Comparison of ENCODE assay signal across 8 cellular contexts in the genomic region with DNA sequence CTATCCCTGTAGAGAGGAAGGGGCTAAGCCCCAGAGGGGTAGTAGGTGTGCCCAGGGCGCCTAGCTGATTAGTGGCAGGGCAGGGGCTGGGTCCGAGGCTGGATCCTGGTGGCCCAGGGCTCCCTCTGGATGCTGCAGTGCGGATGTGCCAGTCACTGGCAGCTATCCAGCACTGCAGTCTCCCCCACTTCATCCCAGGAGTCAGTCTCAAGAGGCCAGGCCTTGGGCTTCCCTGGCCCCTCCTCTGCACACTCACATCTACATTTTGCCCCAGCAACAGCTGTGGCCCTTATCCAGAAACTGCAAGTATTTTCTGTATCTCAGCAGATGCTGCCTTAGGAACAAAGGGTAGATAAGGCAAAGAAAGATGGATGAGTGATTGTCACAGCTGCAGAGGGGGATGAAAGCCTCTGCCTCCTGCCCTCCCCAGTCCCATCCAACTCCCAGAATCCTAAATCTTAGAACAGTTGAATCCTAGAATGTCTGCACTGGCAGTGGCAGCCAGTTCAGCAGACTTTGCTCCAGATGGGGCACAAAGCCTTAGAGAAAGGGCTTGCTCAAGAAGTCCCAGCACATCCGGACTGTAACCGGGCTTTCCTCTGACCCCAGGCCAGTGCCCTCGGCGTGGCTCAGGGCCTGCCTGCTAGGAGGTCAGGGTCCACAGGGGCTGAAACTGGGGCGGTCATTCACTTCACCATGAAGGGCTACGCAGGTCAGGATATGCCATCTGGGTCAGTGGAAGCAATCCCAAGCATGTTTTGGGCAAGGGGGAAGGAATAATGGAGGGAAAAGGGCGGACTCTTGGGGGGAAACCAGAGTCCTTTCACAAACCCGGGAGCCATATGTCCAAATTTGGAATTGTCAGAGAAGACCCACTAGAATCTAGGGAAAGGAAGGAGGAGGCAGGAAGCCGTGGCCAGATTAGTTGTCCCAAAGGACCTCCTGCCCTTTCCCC. TPM values are rescaled to one million over a fixed set of nuclear protein-coding genes. Genes with fewer than 3 reads are reported as not detected.
A peak's percentile ranks its signal among the peaks of the same experiment; 100 is the strongest.
DNase-seq lines count a peak whose midpoint lies in the region; ATAC-seq, FAIRE-seq and TF ChIP-seq lines count a peak whose summit lies in the region.

No MANE protein-coding gene starts in this region.

- peaks cover 11% of the 10 kb centered on the region for H3K27me3 Mint-ChIP-seq in type B pancreatic cell

- ATAC-seq in lower lobe of right lung (no peak), HG03135 (IDR thresholded peaks at IDR 0.05; ENCODE audit: unreplicated experiment) (no peak)

- H3K9me3 ChIP-seq in HEK293 (ENCODE audit: control insufficient read depth, insufficient read depth, low read depth, low read length) = no peaks in the 10 kb centered on the region
- H3K9me3 ChIP-seq in NT2/D1 (ENCODE audit: insufficient read depth, low read length) = no peaks in the 10 kb centered on the region
- no peaks in the 10 kb centered on the region for H3K9me3 ChIP-seq in lower lobe of right lung

- peak; percentile 54 for FAIRE-seq in GM12891 (lab: Jason Lieb, UNC)

- peak overlapping the region; percentile 90 for H3K4me3 Mint-ChIP-seq in type B pancreatic cell

- peaks cover 37% of the 10 kb centered on the region for H3K4me1 Mint-ChIP-seq in type B pancreatic cell (ENCODE audit: unreplicated experiment)

- TF ChIP-seq POLR2A in GM12891 (IDR thresholded peaks at IDR 0.05; ENCODE audit: low read depth, low read length) = no peak

- H3K4me1 ChIP-seq in HEK293 (ENCODE audit: control insufficient read depth, insufficient read depth, low read length) (peaks cover 22% of the 10 kb centered on the region), NT2/D1 (ENCODE audit: insufficient read depth, insufficient read length) (peaks cover 14% of the 10 kb centered on the region), lower lobe of right lung (peaks cover 56% of the 10 kb centered on the region)

- intact Hi-C loops in lower lobe of right lung (cut with DNase I) = loop anchor here (5.0 kb wide), 1 partner anchor 34 kb away; no protein-coding TSS in a partner anchor

- CTCF ChIA-PET in HEK293 (lab: Yijun Ruan, JAX) = interaction anchor here (0.9 to 1.0 kb wide), 2 partner anchors 9 to 107 kb away, joined by 3 to 4 read pairs; no protein-coding TSS in a partner anchor

- no peaks in the 10 kb centered on the region for H3K27me3 ChIP-seq in NT2/D1 (ENCODE audit: insufficient read depth, insufficient read length)
- no peaks in the 10 kb centered on the region for H3K27me3 ChIP-seq in lower lobe of right lung (ENCODE audit: low read depth)

- POLR2A ChIA-PET in HEK293 (lab: Yijun Ruan, JAX) = no interaction called here

- peak overlapping the region; percentile 82 for H3K27ac Mint-ChIP-seq in type B pancreatic cell

- no peaks in the 10 kb centered on the region for H3K36me3 Mint-ChIP-seq in type B pancreatic cell

- H3K4me3 ChIP-seq in HEK293 (ENCODE audit: low read depth, low read length) (no peak overlapping the region), NT2/D1 (ENCODE audit: insufficient read length, low read depth) (peak overlapping the region; percentile 81), lower lobe of right lung (peak overlapping the region; percentile 63)

- DNase-seq in GM12891 (ENCODE audit: insufficient read length, low spot score) (no peak), NT2/D1 (ENCODE audit: low read depth, low spot score) (no peak), cerebellar cortex (ENCODE audit: low spot score) (peak; percentile 38), lower lobe of right lung (no peak), type B pancreatic cell (ENCODE audit: extremely low spot score, unreplicated experiment) (no peak), superior temporal gyrus (ENCODE audit: extremely low spot score) (no peak)

- H3K36me3 ChIP-seq in HEK293 (ENCODE audit: control insufficient read depth in 2 of 2, insufficient read depth in 1 of 2, low read length in 2 of 2) = peaks cover 0 to 3% of the 10 kb centered on the region in 2 experiments; a peak in 1 of 3 replicates
- H3K36me3 ChIP-seq in NT2/D1 (ENCODE audit: insufficient read depth, insufficient read length, low read length) = peaks cover 34% of the 10 kb centered on the region
- H3K36me3 ChIP-seq in lower lobe of right lung = no peaks in the 10 kb centered on the region

- 0 out of 2 replicates have a peak overlapping the region, but pooled peaks have one; percentile 2 for H3K27ac ChIP-seq in HEK293 (ENCODE audit: extremely low read depth, low read depth, low read length)
- peak overlapping the region; percentile 84 for H3K27ac ChIP-seq in lower lobe of right lung

- no peaks in the 10 kb centered on the region for H3K9me3 Mint-ChIP-seq in type B pancreatic cell

- peak overlapping the region; percentile 88 for H3K9ac ChIP-seq in NT2/D1 (ENCODE audit: insufficient read length, low read depth)

- TF ChIP-seq CTCF in HEK293 (tag by site-specific recombination; IDR thresholded peaks at IDR 0.05) (0 out of 2 replicates have a peak, but pooled peaks have one; percentile 27), lower lobe of right lung (IDR thresholded peaks at IDR 0.05) (no peak), type B pancreatic cell (conservative IDR thresholded peaks at IDR 0.05) (no peak)

TF ChIP-seq in GM12891, 5 proteins besides CTCF, POLR2A, EP300 and RAD21:
- TF ChIP-seq SPI1 (IDR thresholded peaks at IDR 0.05; ENCODE audit: low read depth, low read length) (no peak), POLR2AphosphoS5 (IDR thresholded peaks at IDR 0.05; ENCODE audit: low read depth, low read length) (no peak), TAF1 (IDR thresholded peaks at IDR 0.05; ENCODE audit: low read depth, low read length) (0 out of 2 replicates have a peak, but pooled peaks have one; percentile 8), POU2F2 (IDR thresholded peaks at IDR 0.05; ENCODE audit: low read depth, low read length) (no peak)

TF ChIP-seq in HEK293, 187 proteins besides CTCF, POLR2A, EP300 and RAD21:
- TF ChIP-seq, protein P1, sequence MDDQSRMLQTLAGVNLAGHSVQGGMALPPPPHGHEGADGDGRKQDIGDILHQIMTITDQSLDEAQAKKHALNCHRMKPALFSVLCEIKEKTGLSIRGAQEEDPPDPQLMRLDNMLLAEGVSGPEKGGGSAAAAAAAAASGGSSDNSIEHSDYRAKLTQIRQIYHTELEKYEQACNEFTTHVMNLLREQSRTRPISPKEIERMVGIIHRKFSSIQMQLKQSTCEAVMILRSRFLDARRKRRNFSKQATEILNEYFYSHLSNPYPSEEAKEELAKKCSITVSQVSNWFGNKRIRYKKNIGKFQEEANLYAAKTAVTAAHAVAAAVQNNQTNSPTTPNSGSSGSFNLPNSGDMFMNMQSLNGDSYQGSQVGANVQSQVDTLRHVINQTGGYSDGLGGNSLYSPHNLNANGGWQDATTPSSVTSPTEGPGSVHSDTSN (CRISPR knock-in tag; IDR thresholded peaks at IDR 0.05) = no peak
- TF ChIP-seq OVOL3 (tag by site-specific recombination; IDR thresholded peaks at IDR 0.05) (no peak), SCRT2 (tag by site-specific recombination; IDR thresholded peaks at IDR 0.05) (0 out of 2 replicates have a peak, but pooled peaks have one; percentile 31), ZBTB17 (tag by site-specific recombination; IDR thresholded peaks at IDR 0.05) (peak; percentile 38; the same call in 1 of the 2 replicates), ZFP41 (tag by site-specific recombination; IDR thresholded peaks at IDR 0.05; ENCODE audit: borderline replicate concordance) (no peak)
- TF ChIP-seq, protein P2, sequence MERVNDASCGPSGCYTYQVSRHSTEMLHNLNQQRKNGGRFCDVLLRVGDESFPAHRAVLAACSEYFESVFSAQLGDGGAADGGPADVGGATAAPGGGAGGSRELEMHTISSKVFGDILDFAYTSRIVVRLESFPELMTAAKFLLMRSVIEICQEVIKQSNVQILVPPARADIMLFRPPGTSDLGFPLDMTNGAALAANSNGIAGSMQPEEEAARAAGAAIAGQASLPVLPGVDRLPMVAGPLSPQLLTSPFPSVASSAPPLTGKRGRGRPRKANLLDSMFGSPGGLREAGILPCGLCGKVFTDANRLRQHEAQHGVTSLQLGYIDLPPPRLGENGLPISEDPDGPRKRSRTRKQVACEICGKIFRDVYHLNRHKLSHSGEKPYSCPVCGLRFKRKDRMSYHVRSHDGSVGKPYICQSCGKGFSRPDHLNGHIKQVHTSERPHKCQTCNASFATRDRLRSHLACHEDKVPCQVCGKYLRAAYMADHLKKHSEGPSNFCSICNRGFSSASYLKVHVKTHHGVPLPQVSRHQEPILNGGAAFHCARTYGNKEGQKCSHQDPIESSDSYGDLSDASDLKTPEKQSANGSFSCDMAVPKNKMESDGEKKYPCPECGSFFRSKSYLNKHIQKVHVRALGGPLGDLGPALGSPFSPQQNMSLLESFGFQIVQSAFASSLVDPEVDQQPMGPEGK (tag by site-specific recombination; IDR thresholded peaks at IDR 0.05) = peak; percentile 35; the same call in 1 of the 2 replicates
- TF ChIP-seq, protein P3, sequence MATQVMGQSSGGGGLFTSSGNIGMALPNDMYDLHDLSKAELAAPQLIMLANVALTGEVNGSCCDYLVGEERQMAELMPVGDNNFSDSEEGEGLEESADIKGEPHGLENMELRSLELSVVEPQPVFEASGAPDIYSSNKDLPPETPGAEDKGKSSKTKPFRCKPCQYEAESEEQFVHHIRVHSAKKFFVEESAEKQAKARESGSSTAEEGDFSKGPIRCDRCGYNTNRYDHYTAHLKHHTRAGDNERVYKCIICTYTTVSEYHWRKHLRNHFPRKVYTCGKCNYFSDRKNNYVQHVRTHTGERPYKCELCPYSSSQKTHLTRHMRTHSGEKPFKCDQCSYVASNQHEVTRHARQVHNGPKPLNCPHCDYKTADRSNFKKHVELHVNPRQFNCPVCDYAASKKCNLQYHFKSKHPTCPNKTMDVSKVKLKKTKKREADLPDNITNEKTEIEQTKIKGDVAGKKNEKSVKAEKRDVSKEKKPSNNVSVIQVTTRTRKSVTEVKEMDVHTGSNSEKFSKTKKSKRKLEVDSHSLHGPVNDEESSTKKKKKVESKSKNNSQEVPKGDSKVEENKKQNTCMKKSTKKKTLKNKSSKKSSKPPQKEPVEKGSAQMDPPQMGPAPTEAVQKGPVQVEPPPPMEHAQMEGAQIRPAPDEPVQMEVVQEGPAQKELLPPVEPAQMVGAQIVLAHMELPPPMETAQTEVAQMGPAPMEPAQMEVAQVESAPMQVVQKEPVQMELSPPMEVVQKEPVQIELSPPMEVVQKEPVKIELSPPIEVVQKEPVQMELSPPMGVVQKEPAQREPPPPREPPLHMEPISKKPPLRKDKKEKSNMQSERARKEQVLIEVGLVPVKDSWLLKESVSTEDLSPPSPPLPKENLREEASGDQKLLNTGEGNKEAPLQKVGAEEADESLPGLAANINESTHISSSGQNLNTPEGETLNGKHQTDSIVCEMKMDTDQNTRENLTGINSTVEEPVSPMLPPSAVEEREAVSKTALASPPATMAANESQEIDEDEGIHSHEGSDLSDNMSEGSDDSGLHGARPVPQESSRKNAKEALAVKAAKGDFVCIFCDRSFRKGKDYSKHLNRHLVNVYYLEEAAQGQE (tag by site-specific recombination; IDR thresholded peaks at IDR 0.05) = peak; percentile 57

RNA-seq across cellular contexts. Expression of a gene that starts 1.5 kb away (rescaled TPM):
- 409 TPM for polyA plus RNA-seq in GM12891 (2012; ENCODE audit: low read depth, missing spikeins)
- total RNA-seq in lower lobe of right lung = 120 TPM
- 42.8 and 200 TPM in 2 replicates for total RNA-seq in type B pancreatic cell (ENCODE audit: low replicate concordance)
